ENCODE assay signal across 32 cellular contexts in genomic region chr2:218265626-218266025, GRCh38. TPM values are rescaled to one million over a fixed set of nuclear protein-coding genes. Genes with fewer than 3 reads are reported as not detected.
DNase-seq lines count a peak whose midpoint lies in the region; ATAC-seq and TF ChIP-seq lines count a peak whose summit lies in the region.
"Had no signal": no experiment of that assay in that cellular context is flagged by ENCODE, and none has a peak within 500 bp of the region (broad histone marks: within the 10 kb centered on the region; RNA-seq: fewer than 3 reads in every experiment).

No MANE protein-coding gene starts in this region.

- dilution Hi-C loops in mammary epithelial cell (cut with HindIII; ENCODE audit: low sequenced_read_pairs): no loop called here

- H3K79me2 ChIP-seq in mammary epithelial cell (ENCODE audit: insufficient read depth, low read length): peaks cover 21% of the 10 kb centered on the region

- H3K36me3 ChIP-seq in mammary epithelial cell (ENCODE audit: insufficient read depth, low read length): peaks cover 4% of the 10 kb centered on the region
- H3K36me3 ChIP-seq: ovary had no signal

- H3K9ac ChIP-seq in mammary epithelial cell (ENCODE audit: insufficient read depth, low read length): no peak overlapping the region

- intact Hi-C loops in Right ventricle myocardium superior (cut with DNase I): loop anchor here (5.0 kb wide), 1 partner anchor 78 kb away; no protein-coding TSS in a partner anchor
- intact Hi-C loops in cardiac septum (cut with DNase I): no loop called here
- intact Hi-C loops in dendritic cell treated with granulocyte-macrophage colony-stimulating factor and Interleukin-4, amounts not matched to agents 40 ng/mL and 50 ng/mL, for 4 days (cut with micrococcal nuclease): no loop called here
- intact Hi-C loops in mammary epithelial cell (cut with micrococcal nuclease): no loop called here

- TF ChIP-seq CTCF in nephron (IDR thresholded peaks at IDR 0.05; ENCODE audit: unreplicated experiment in 3 of 3) (no peak), mammary epithelial cell (conservative IDR thresholded peaks at IDR 0.05 in 1 of 2, IDR thresholded peaks at IDR 0.05 in 1 of 2; ENCODE audit: extremely low read depth in 1 of 2, insufficient read depth in 1 of 2, low read depth in 1 of 2, low read length in 2 of 2) (no peak)

- H3K4me1 Mint-ChIP-seq in dendritic cell treated with granulocyte-macrophage colony-stimulating factor and Interleukin-4, amounts not matched to agents 40 ng/mL and 50 ng/mL, for 4 days (ENCODE audit: low read depth): peaks cover 82% of the 10 kb centered on the region
- H3K4me1 Mint-ChIP-seq in nephron: peaks cover 22% of the 10 kb centered on the region

- no peak overlapping the region for H3K4me2 ChIP-seq in mammary epithelial cell (ENCODE audit: insufficient read depth, low read depth, low read length)
- H3K4me2 ChIP-seq: PC-9 had no signal

- peaks cover 76% of the 10 kb centered on the region for H3K36me3 Mint-ChIP-seq in dendritic cell treated with granulocyte-macrophage colony-stimulating factor and Interleukin-4, amounts not matched to agents 40 ng/mL and 50 ng/mL, for 4 days (ENCODE audit: low read depth)
- H3K36me3 Mint-ChIP-seq in nephron (ENCODE audit: low read depth): peaks cover 30% of the 10 kb centered on the region
- H3K36me3 Mint-ChIP-seq: natural killer cell treated with Interleukin-12 subunit alpha and Interleukin-12 subunit beta and Interleukin-15 and Interleukin-18, amount 100 ng/mL, for 72 hours had no signal

- no peaks in the 10 kb centered on the region for H3K9me3 ChIP-seq in mammary epithelial cell (replicated peaks; ENCODE audit: insufficient read depth, low read length)
- H3K9me3 ChIP-seq: ovary, right atrium auricular region, vagina had no signal

- CTCF ChIA-PET in mammary epithelial cell (lab: Charles Lee; ENCODE audit: low non-redundant PET): no interaction called here

- 95% methylated on average over 7 of the region's 8 CpGs for WGBS in mammary epithelial cell (ENCODE audit: low coverage, missing lambda C conversion rate)

- no peaks in the 10 kb centered on the region for H4K20me1 ChIP-seq in mammary epithelial cell (ENCODE audit: insufficient read depth, low read length)

- H3K27ac Mint-ChIP-seq in dendritic cell treated with granulocyte-macrophage colony-stimulating factor and Interleukin-4, amounts not matched to agents 40 ng/mL and 50 ng/mL, for 4 days: peak overlapping the region; percentile 77
- H3K27ac Mint-ChIP-seq in nephron: no peak overlapping the region
- H3K27ac Mint-ChIP-seq: activated naive CD8-positive, alpha-beta T cell treated with anti-CD3 and anti-CD28 coated beads for 36 hours; activated T-helper 2 cell treated with anti-CD3 and anti-CD28 coated beads, Interferon-gamma antibody, Interleukin-2, Interleukin-4, amounts not matched to agents 10 μg/mL and 5 μg/mL and 100 μg/mL, durations not matched to agents 14 hours and 24 hours and 36 hours; B cell; H9 had no signal

- H3K4me3 ChIP-seq in mammary epithelial cell (replicated peaks in 1 of 3; ENCODE audit: insufficient read depth in 1 of 3, low read depth in 2 of 3, low read length in 3 of 3): no peak overlapping the region
- H3K4me3 ChIP-seq: dorsolateral prefrontal cortex, ovary, PC-9, right atrium auricular region, vagina had no signal

- DNase-seq in Right ventricle myocardium superior: peak; percentile 30
- DNase-seq in cardiac septum (ENCODE audit: low spot score): no peak
- DNase-seq in GDM1 (lab: John Stamatoyannopoulos, UW): no peak
- no peak for DNase-seq in kidney glomerular epithelial cell (lab: John Stamatoyannopoulos, UW)
- DNase-seq in mammary epithelial cell: no peak
- DNase-seq: activated CD4-positive, alpha-beta T cell treated with anti-CD3 and anti-CD28 coated beads, Interleukin-2, amount 50 U/mL, for 1 hour; activated CD8-positive, alpha-beta memory T cell treated with anti-CD3 and anti-CD28 coated beads, Interleukin-2, amount 50 U/mL, for 4 hours; activated naive CD8-positive, alpha-beta T cell treated with anti-CD3 and anti-CD28 coated beads for 36 hours; H9; left ventricle myocardium superior; midbrain; NCI-H1048; NCI-H187 treated with DMSO at 0.1 percent for 48 hours; NCI-H524 treated with DMSO at 0.1 percent for 48 hours; NK-92 treated with Interleukin-12 subunit alpha and Interleukin-12 subunit beta, amount 100 ng/mL, for 24 hours; PC-9; SIG-M5; stimulated activated CD4-positive, alpha-beta T cell treated with anti-CD3 and anti-CD28 coated beads, Interleukin-2, amount 100 ng/mL, for 48 hours; SW 1271; T1000 had no signal

- no TSS peak for BruUV-seq in mammary epithelial cell (replicated peaks; lab: Mats Ljungman, UMichigan)

- H3K9me3 Mint-ChIP-seq in dendritic cell treated with granulocyte-macrophage colony-stimulating factor and Interleukin-4, amounts not matched to agents 40 ng/mL and 50 ng/mL, for 4 days: no peaks in the 10 kb centered on the region
- H3K9me3 Mint-ChIP-seq in nephron: no peaks in the 10 kb centered on the region
- H3K9me3 Mint-ChIP-seq: activated naive CD8-positive, alpha-beta T cell treated with anti-CD3 and anti-CD28 coated beads for 36 hours; activated T-helper 2 cell treated with anti-CD3 and anti-CD28 coated beads, Interferon-gamma antibody, Interleukin-2, Interleukin-4, amounts not matched to agents 10 μg/mL and 5 μg/mL and 100 μg/mL, durations not matched to agents 14 hours and 24 hours and 36 hours; central memory CD8-positive, alpha-beta T cell; H9; natural killer cell treated with Interleukin-12 subunit alpha and Interleukin-12 subunit beta and Interleukin-15 and Interleukin-18, amount 100 ng/mL, for 72 hours had no signal

- H3K4me1 ChIP-seq in mammary epithelial cell (ENCODE audit: insufficient read depth, low read length): no peaks in the 10 kb centered on the region

- H2AFZ ChIP-seq in mammary epithelial cell (ENCODE audit: low read depth, low read length): no peak overlapping the region
- H2AFZ ChIP-seq: PC-9 had no signal

- no peak overlapping the region for H3K4me3 Mint-ChIP-seq in dendritic cell treated with granulocyte-macrophage colony-stimulating factor and Interleukin-4, amounts not matched to agents 40 ng/mL and 50 ng/mL, for 4 days
- peak overlapping the region; percentile 31 to 63 (median 59) for H3K4me3 Mint-ChIP-seq in nephron
- H3K4me3 Mint-ChIP-seq: activated naive CD8-positive, alpha-beta T cell treated with anti-CD3 and anti-CD28 coated beads for 36 hours; B cell; central memory CD8-positive, alpha-beta T cell; H9; natural killer cell treated with Interleukin-12 subunit alpha and Interleukin-12 subunit beta and Interleukin-15 and Interleukin-18, amount 100 ng/mL, for 72 hours had no signal

- ATAC-seq in Right ventricle myocardium superior (ENCODE audit: poor library complexity): no peak
- ATAC-seq in HG02885 (IDR thresholded peaks at IDR 0.05; ENCODE audit: poor library complexity, unreplicated experiment): no peak
- ATAC-seq: left ventricle myocardium superior; natural killer cell treated with Interleukin-12 subunit alpha and Interleukin-12 subunit beta and Interleukin-15 and Interleukin-18, amount 100 ng/mL, for 72 hours had no signal

- no peak overlapping the region for H3K27ac ChIP-seq in mammary epithelial cell (ENCODE audit: insufficient read depth, low read depth, low read length)
- H3K27ac ChIP-seq: dorsolateral prefrontal cortex, epithelial cell of prostate, ovary, PC-9, right atrium auricular region, vagina had no signal

- in situ Hi-C loops in mammary epithelial cell (cut with MboI; ENCODE audit: low sequenced_read_pairs in 2 of 2): no loop called here

- no peaks in the 10 kb centered on the region for H3K27me3 Mint-ChIP-seq in dendritic cell treated with granulocyte-macrophage colony-stimulating factor and Interleukin-4, amounts not matched to agents 40 ng/mL and 50 ng/mL, for 4 days
- no peaks in the 10 kb centered on the region for H3K27me3 Mint-ChIP-seq in nephron (ENCODE audit: low read depth)
- H3K27me3 Mint-ChIP-seq: activated naive CD8-positive, alpha-beta T cell treated with anti-CD3 and anti-CD28 coated beads for 36 hours; B cell; central memory CD8-positive, alpha-beta T cell; natural killer cell treated with Interleukin-12 subunit alpha and Interleukin-12 subunit beta and Interleukin-15 and Interleukin-18, amount 100 ng/mL, for 72 hours had no signal

- no peaks in the 10 kb centered on the region for H3K27me3 ChIP-seq in mammary epithelial cell (ENCODE audit: insufficient read depth, low read length)
- H3K27me3 ChIP-seq: dorsolateral prefrontal cortex, ovary, right atrium auricular region, vagina had no signal

RNA-seq across cellular contexts. Expression of gene AAMP, which starts 4.3 kb away (rescaled TPM):
- total RNA-seq in Right ventricle myocardium superior (48.4 TPM), cardiac septum (56.3 TPM), mammary epithelial cell (10 to 100 TPM; 80.2 to 87.6 TPM)
- 112 TPM for polyA plus RNA-seq in mammary epithelial cell
- polyA minus RNA-seq in mammary epithelial cell: 85.9 TPM

RNA-seq across cellular contexts. Expression of gene PNKD, which starts 4.7 kb away (rescaled TPM):
- 72.9 TPM for total RNA-seq in Right ventricle myocardium superior
- 72.6 TPM for total RNA-seq in cardiac septum
- 10 to 100 TPM; 15.7 to 29.8 TPM for total RNA-seq in mammary epithelial cell
- 33.4 TPM for polyA plus RNA-seq in mammary epithelial cell
- polyA minus RNA-seq in mammary epithelial cell: 61.1 TPM

RNA-seq across cellular contexts. Expression of gene GPBAR1, which starts 4.8 kb away (rescaled TPM):
- total RNA-seq in Right ventricle myocardium superior: 1.8 TPM
- 1.2 TPM for total RNA-seq in cardiac septum
- total RNA-seq in mammary epithelial cell: under 1 TPM; 0.49 to 0.83 TPM
- polyA plus RNA-seq in mammary epithelial cell: 0.03 TPM
- polyA minus RNA-seq in mammary epithelial cell: not detected

RNA-seq across cellular contexts. Expression of gene TMBIM1, which starts 26.7 kb away (rescaled TPM):
- total RNA-seq in Right ventricle myocardium superior (117 TPM), cardiac septum (143 TPM), mammary epithelial cell (100 to 1,000 TPM; 260 to 312 TPM)
- 349 TPM for polyA plus RNA-seq in mammary epithelial cell
- 644 TPM for polyA minus RNA-seq in mammary epithelial cell

RNA-seq across cellular contexts. Expression of gene ARPC2, which starts 48.6 kb away (rescaled TPM):
- total RNA-seq in Right ventricle myocardium superior (123 TPM), cardiac septum (172 TPM), mammary epithelial cell (100 to 1,000 TPM; 523 to 644 TPM)
- polyA plus RNA-seq in mammary epithelial cell: 961 TPM
- polyA minus RNA-seq in mammary epithelial cell: 351 TPM
